8 cellular contexts compared by ENCODE assay signal in the genomic region with DNA sequence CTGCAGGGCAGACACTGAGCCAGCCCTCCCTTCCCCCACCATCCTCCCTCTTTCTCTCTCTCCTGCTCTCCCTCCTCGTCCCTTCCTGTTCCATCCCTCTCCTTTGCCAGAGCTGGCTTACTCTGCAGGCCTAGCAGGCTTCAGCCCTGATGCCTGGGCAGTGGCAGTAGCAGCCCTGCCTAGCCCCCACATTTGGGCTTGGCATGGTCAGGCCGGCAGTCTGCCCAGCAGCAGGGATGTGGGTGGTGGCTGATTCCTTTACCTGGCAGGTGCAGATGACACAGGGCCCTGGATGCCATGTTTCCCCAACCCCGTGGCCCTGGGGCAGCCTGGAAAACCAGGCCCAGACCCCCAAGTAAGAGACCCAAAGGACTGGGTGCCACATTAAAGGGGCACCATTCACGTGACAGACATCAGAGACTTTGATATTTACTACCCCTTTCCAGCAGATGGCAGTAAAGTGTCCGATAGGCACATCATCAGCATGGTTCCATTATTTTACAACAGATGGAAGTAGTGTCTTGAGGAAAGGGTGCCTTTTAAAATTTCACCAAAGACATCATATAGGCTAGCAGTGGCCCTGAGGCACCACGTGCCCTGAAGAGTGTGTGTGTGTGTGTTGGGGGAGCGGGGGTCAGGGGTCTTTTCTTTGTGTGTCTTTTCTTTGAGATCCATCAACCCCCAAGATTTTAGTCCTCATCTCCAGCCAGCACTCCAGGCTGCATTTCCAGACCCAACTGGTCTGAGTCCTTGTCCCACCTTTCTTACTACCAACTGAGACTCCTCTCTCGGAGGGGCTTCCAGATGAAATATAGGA. TPM values are rescaled to one million over a fixed set of nuclear protein-coding genes. Genes with fewer than 3 reads are reported as not detected.
DNase-seq lines count a peak whose midpoint lies in the region; ATAC-seq and TF ChIP-seq lines count a peak whose summit lies in the region.

No MANE protein-coding gene starts in this region.

- 41 to 51% methylated on average over 8 of the region's 8 CpGs for WGBS in thyroid gland, 2 donors

- in situ Hi-C loops in T47D (cut with HindIII; ENCODE audit: low pct_unique_long_range_greater_than_20kb, low sequenced_read_pairs) = no loop called here

- no peaks in the 10 kb centered on the region for H3K9me3 Mint-ChIP-seq in activated CD4-positive, alpha-beta memory T cell treated with anti-CD3 and anti-CD28 coated beads, Interleukin-2, amount 10 ng/mL, durations not matched to agents 7 days and 5 days
- H3K9me3 Mint-ChIP-seq in activated CD4-positive, alpha-beta memory T cell treated with anti-CD3 and anti-CD28 coated beads for 36 hours = no peaks in the 10 kb centered on the region

- ATAC-seq in HG02610 (IDR thresholded peaks at IDR 0.05; ENCODE audit: unreplicated experiment) (peak; percentile 54), GM21825 (IDR thresholded peaks at IDR 0.05; ENCODE audit: unreplicated experiment) (no peak)

- CTCF ChIA-PET in activated CD4-positive, alpha-beta memory T cell treated with anti-CD3 and anti-CD28 coated beads, Interleukin-2, amount 10 ng/mL, durations not matched to agents 7 days and 5 days (lab: Charles Lee) = interaction anchor here (0.6 to 1.5 kb wide), 2 partner anchors 187 to 1001 kb away, joined by 3 to 12 read pairs; no protein-coding TSS in a partner anchor
- CTCF ChIA-PET in activated CD4-positive, alpha-beta memory T cell treated with anti-CD3 and anti-CD28 coated beads for 36 hours (lab: Charles Lee) = interaction anchor here (0.6 to 7.8 kb wide), 4 partner anchors 39 to 259 kb away, joined by 3 to 70 read pairs (median 4); no protein-coding TSS in a partner anchor

- DNase-seq in activated CD4-positive, alpha-beta memory T cell treated with anti-CD3 and anti-CD28 coated beads, Interleukin-2, amount 10 ng/mL, durations not matched to agents 7 days and 5 days = peak; percentile 27
- no peak for DNase-seq in activated CD4-positive, alpha-beta memory T cell treated with anti-CD3 and anti-CD28 coated beads for 36 hours
- DNase-seq in NCI-H774 (lab: John Stamatoyannopoulos, UW) (peak; percentile 42), T47D (ENCODE audit: low read depth in 1 of 2, low spot score in 1 of 2) (peak; percentile 63 to 69), islet precursor cell (peak; percentile 41), thyroid gland (no peak)

- intact Hi-C loops in activated CD4-positive, alpha-beta memory T cell treated with anti-CD3 and anti-CD28 coated beads for 36 hours (cut with micrococcal nuclease) = loop anchor here (1.0 to 5.0 kb wide), 2 partner anchors 187 to 308 kb away; no protein-coding TSS in a partner anchor
- intact Hi-C loops in thyroid gland (cut with DNase I) = loop anchor here (5.0 kb wide), 2 partner anchors 188 to 308 kb away; no protein-coding TSS in a partner anchor

- no peak overlapping the region for H3K27ac ChIP-seq in thyroid gland

- no peak for TF ChIP-seq POLR2A in thyroid gland (IDR thresholded peaks at IDR 0.05)

- no peak overlapping the region for H3K27ac Mint-ChIP-seq in activated CD4-positive, alpha-beta memory T cell treated with anti-CD3 and anti-CD28 coated beads, Interleukin-2, amount 10 ng/mL, durations not matched to agents 7 days and 5 days
- no peak overlapping the region for H3K27ac Mint-ChIP-seq in activated CD4-positive, alpha-beta memory T cell treated with anti-CD3 and anti-CD28 coated beads for 36 hours

- no peaks in the 10 kb centered on the region for H3K36me3 Mint-ChIP-seq in activated CD4-positive, alpha-beta memory T cell treated with anti-CD3 and anti-CD28 coated beads, Interleukin-2, amount 10 ng/mL, durations not matched to agents 7 days and 5 days (ENCODE audit: low read depth)
- H3K36me3 Mint-ChIP-seq in activated CD4-positive, alpha-beta memory T cell treated with anti-CD3 and anti-CD28 coated beads for 36 hours = no peaks in the 10 kb centered on the region

- H3K4me1 ChIP-seq in thyroid gland = peaks cover under 1% of the 10 kb centered on the region in 2 donors

- no peak overlapping the region for H3K4me3 Mint-ChIP-seq in activated CD4-positive, alpha-beta memory T cell treated with anti-CD3 and anti-CD28 coated beads, Interleukin-2, amount 10 ng/mL, durations not matched to agents 7 days and 5 days
- no peak overlapping the region for H3K4me3 Mint-ChIP-seq in activated CD4-positive, alpha-beta memory T cell treated with anti-CD3 and anti-CD28 coated beads for 36 hours

- peaks cover 27% of the 10 kb centered on the region for H3K27me3 Mint-ChIP-seq in activated CD4-positive, alpha-beta memory T cell treated with anti-CD3 and anti-CD28 coated beads, Interleukin-2, amount 10 ng/mL, durations not matched to agents 7 days and 5 days
- H3K27me3 Mint-ChIP-seq in activated CD4-positive, alpha-beta memory T cell treated with anti-CD3 and anti-CD28 coated beads for 36 hours = peaks cover 21% of the 10 kb centered on the region

- H3K27me3 ChIP-seq in thyroid gland = no peaks in the 10 kb centered on the region

- POLR2A ChIA-PET in activated CD4-positive, alpha-beta memory T cell treated with anti-CD3 and anti-CD28 coated beads, Interleukin-2, amount 10 ng/mL, durations not matched to agents 7 days and 5 days (lab: Charles Lee) = interaction anchor here (1.0 kb wide), 1 partner anchor 186 kb away, joined by 4 read pairs; no protein-coding TSS in a partner anchor
- POLR2A ChIA-PET in activated CD4-positive, alpha-beta memory T cell treated with anti-CD3 and anti-CD28 coated beads for 36 hours (lab: Charles Lee) = no interaction called here

- H3K36me3 ChIP-seq in thyroid gland = no peaks in the 10 kb centered on the region

- no peaks in the 10 kb centered on the region for H3K4me1 Mint-ChIP-seq in activated CD4-positive, alpha-beta memory T cell treated with anti-CD3 and anti-CD28 coated beads, Interleukin-2, amount 10 ng/mL, durations not matched to agents 7 days and 5 days
- no peaks in the 10 kb centered on the region for H3K4me1 Mint-ChIP-seq in activated CD4-positive, alpha-beta memory T cell treated with anti-CD3 and anti-CD28 coated beads for 36 hours (ENCODE audit: low read depth)

- no peak overlapping the region for H3K4me3 ChIP-seq in thyroid gland (replicated peaks in 1 of 3)

- TF ChIP-seq CTCF in thyroid gland (IDR thresholded peaks at IDR 0.05) = peak; percentile 37 to 71 (median 63)

- H3K9me3 ChIP-seq in thyroid gland = no peaks in the 10 kb centered on the region

RNA-seq across cellular contexts. Expression of a gene that starts 5.9 kb away (rescaled TPM):
- under 1 TPM; 0.20 to 0.33 TPM for total RNA-seq in activated CD4-positive, alpha-beta memory T cell treated with anti-CD3 and anti-CD28 coated beads, Interleukin-2, amount 10 ng/mL, durations not matched to agents 7 days and 5 days
- total RNA-seq in activated CD4-positive, alpha-beta memory T cell treated with anti-CD3 and anti-CD28 coated beads for 36 hours = under 1 TPM; 0.05 to 0.12 TPM
- total RNA-seq in thyroid gland = under 1 TPM; 0.27 to 0.93 (median 0.61) TPM

RNA-seq across cellular contexts. Expression of a gene that starts 33.1 kb away (rescaled TPM):
- 10 to 100 TPM; 25.5 to 28.6 TPM for total RNA-seq in activated CD4-positive, alpha-beta memory T cell treated with anti-CD3 and anti-CD28 coated beads, Interleukin-2, amount 10 ng/mL, durations not matched to agents 7 days and 5 days
- total RNA-seq in activated CD4-positive, alpha-beta memory T cell treated with anti-CD3 and anti-CD28 coated beads for 36 hours = 10 to 100 TPM; 21.7 to 22.9 TPM
- total RNA-seq in thyroid gland = 1 to 10 TPM; 3.7 to 6.0 (median 4.9) TPM

RNA-seq across cellular contexts. Expression of a gene that starts 41.9 kb away (rescaled TPM):
- total RNA-seq in activated CD4-positive, alpha-beta memory T cell treated with anti-CD3 and anti-CD28 coated beads, Interleukin-2, amount 10 ng/mL, durations not matched to agents 7 days and 5 days = 100 to 1,000 TPM; 124 to 140 TPM
- total RNA-seq in activated CD4-positive, alpha-beta memory T cell treated with anti-CD3 and anti-CD28 coated beads for 36 hours = 100 to 1,000 TPM; 113 to 117 TPM
- total RNA-seq in thyroid gland = 100 to 1,000 TPM in 1 of 4 donors, 10 to 100 TPM in 3; 49.6 to 109 (median 86.6) TPM

Comparison
In these comparisons a context has a peak if more than half of its experiments do, and no peak if none do; other contexts are left out.
1. DNase-seq: peak in activated CD4-positive, alpha-beta memory T cell treated with anti-CD3 and anti-CD28 coated beads, Interleukin-2, amount 10 ng/mL, durations not matched to agents 7 days and 5 days (single experiment), NCI-H774 (single experiment), T47D (2 of 2) and islet precursor cell (single experiment); none in activated CD4-positive, alpha-beta memory T cell treated with anti-CD3 and anti-CD28 coated beads for 36 hours (single experiment) and thyroid gland (0 of 2).